In the genomic region with DNA sequence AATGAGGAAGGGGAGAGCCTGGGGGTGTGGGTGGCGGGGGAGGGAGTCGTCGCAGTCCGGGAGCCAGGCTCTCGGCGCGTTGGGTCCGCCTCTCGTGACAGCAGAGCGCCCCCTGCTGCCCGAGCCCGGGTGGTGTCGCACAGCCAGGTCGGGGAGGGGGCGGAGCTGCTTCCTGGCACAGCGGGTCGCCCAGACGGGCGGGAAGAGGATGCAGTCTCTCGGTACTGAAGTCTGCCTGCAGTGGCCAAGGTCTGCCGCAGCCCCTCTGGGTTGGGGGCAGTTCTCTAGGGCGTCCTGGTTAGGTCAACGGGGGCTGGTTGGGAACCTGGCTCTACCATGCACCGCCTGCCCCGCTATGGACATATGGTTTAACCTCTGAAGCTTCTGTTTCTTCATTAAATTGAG, we compare ENCODE assay signal across 8 cellular contexts. TPM values are rescaled to one million over a fixed set of nuclear protein-coding genes. Genes with fewer than 3 reads are reported as not detected.
DNase-seq lines count a peak whose midpoint lies in the region; ATAC-seq and TF ChIP-seq lines count a peak whose summit lies in the region.

No MANE protein-coding gene starts in this region.

- ATAC-seq in HG03175 (IDR thresholded peaks at IDR 0.05; ENCODE audit: unreplicated experiment): no peak

- no peak for TF ChIP-seq POLR2A in spleen (IDR thresholded peaks at IDR 0.05)

- no peaks in the 10 kb centered on the region for H3K9me3 ChIP-seq in spleen

- H3K27me3 ChIP-seq in spleen (replicated peaks in 1 of 7): peaks cover 0 to 41% (median 0%) of the 10 kb centered on the region in 7 donors

- peaks cover 0 to 28% (median 18%) of the 10 kb centered on the region in 6 donors for H3K4me1 ChIP-seq in spleen

- peak overlapping the region in 6 of 8 donors; percentile 1 to 64 (median 57) for H3K27ac ChIP-seq in spleen

- DNase-seq in NCI-H146 (lab: John Stamatoyannopoulos, UW) (peak; percentile 81), T-helper 22 cell (ENCODE audit: low read depth) (peak; percentile 21), anterior cingulate cortex (lab: John Stamatoyannopoulos, UW) (peak in 51 of 58 donors; percentile 3 to 82 (median 49)), hypothalamus (lab: John Stamatoyannopoulos, UW) (peak in 47 of 51 donors; percentile 4 to 81 (median 50)), spleen (peak; percentile 91), T1000 (lab: John Stamatoyannopoulos, UW) (no peak)

- peak overlapping the region in 2 of 8 donors; percentile 6 to 36 for H3K4me3 ChIP-seq in spleen

- 7 to 10% (median 8%) methylated on average over 17 to 25 of the region's 25 CpGs for WGBS in spleen, 5 donors

- TF ChIP-seq CTCF in GM12872 (IDR thresholded peaks at IDR 0.05; ENCODE audit: insufficient read depth, low read depth, low read length) (peak; percentile 87), spleen (IDR thresholded peaks at IDR 0.05 in 8 of 11, conservative IDR thresholded peaks at IDR 0.05 in 3 of 11) (peak; percentile 46 to 91 (median 84))

- intact Hi-C loops in spleen (cut with DNase I; ENCODE audit: low total_unique reads): no loop called here

- no peaks in the 10 kb centered on the region for H3K36me3 ChIP-seq in spleen

RNA-seq across cellular contexts. Expression of a gene that starts 38.2 kb away (rescaled TPM):
- total RNA-seq in spleen: not detected
- not detected for polyA plus RNA-seq in spleen
